ENCODE assay signal across 12 cellular contexts in the genomic region with DNA sequence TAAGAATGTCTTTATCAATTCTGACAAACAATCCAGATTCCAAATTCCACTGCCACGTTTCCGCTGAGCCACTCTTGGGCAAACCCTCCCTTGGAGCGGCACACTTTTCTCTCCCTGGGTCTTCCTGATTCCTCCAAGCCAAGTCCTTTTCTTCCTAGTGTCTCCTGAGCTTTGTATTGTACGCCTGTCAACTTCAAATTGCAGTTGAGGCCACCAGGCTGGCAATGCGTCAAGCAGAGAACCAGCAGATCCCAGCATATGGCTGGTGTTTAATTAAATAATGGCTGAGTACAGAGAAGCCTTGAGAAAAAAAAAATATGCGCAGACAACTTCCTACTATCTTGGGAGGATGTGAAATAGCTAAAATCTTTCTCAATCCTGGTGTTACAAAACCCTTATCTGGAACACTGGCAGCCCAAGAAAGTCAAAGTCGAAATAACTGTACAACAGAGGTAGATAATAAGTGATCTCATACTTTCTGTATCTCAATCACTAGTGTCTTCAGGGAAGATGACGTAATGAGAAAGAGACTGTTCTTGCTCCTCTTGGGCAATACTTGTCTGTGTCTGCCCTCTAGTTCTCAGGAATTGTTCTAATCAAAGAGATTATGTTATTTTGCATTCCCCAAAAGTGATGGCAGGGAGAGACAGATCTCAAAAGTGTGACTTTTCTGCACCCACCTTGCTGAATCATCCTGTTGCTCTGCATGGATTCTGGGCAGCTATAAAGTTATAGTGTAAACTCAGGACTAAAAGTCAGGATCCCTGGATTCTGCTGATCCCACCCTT. TPM values are rescaled to one million over a fixed set of nuclear protein-coding genes. Genes with fewer than 3 reads are reported as not detected.
A peak's percentile ranks its signal among the peaks of the same experiment; 100 is the strongest.
DNase-seq lines count a peak whose midpoint lies in the region; ATAC-seq and TF ChIP-seq lines count a peak whose summit lies in the region.
"Had no signal": no experiment of that assay in that cellular context is flagged by ENCODE, and none has a peak within 500 bp of the region (broad histone marks: within the 10 kb centered on the region; RNA-seq: fewer than 3 reads in every experiment).

No MANE protein-coding gene starts in this region.

- no TSS peak for BruUV-seq in IMR-90 (replicated peaks; lab: Mats Ljungman, UMichigan)

- H3K4me3 ChIP-seq in IMR-90 (ENCODE audit: insufficient read depth, low read depth, low read length) (no peak overlapping the region), mesendoderm (ENCODE audit: low read length) (no peak overlapping the region)
- H3K4me3 ChIP-seq: SJSA1, tibial nerve had no signal

- no peaks in the 10 kb centered on the region for H3K9me3 ChIP-seq in IMR-90 (ENCODE audit: control insufficient read depth, insufficient read depth, low read length)
- H3K9me3 ChIP-seq: SJSA1, tibial nerve had no signal

- H3K4me2 ChIP-seq in IMR-90 (ENCODE audit: low read depth, low read length) = peak overlapping the region; percentile 17
- no peak overlapping the region for H3K4me2 ChIP-seq in mesendoderm (ENCODE audit: low read length)

- H3K79me2 ChIP-seq in mesendoderm (ENCODE audit: control insufficient read depth, insufficient read depth, low read length) = no peaks in the 10 kb centered on the region

- peak overlapping the region; percentile 16 for H2AFZ ChIP-seq in IMR-90 (replicated peaks; ENCODE audit: low read length, poor library complexity)

- no peak overlapping the region for H2BK120ac ChIP-seq in IMR-90 (ENCODE audit: low read depth, low read length)
- no peak overlapping the region for H2BK120ac ChIP-seq in mesendoderm (ENCODE audit: low read depth, low read length)

- H3K14ac ChIP-seq in IMR-90 (replicated peaks; ENCODE audit: low read depth, low read length) = no peak overlapping the region

- H2AK5ac ChIP-seq in IMR-90 (ENCODE audit: low read depth, low read length) (no peak overlapping the region), mesendoderm (ENCODE audit: low read length) (no peak overlapping the region)

- H4K5ac ChIP-seq in IMR-90 (ENCODE audit: low read depth, low read length) (peak overlapping the region; percentile 24; the same call in 1 of the 2 replicates), mesendoderm (ENCODE audit: low read length) (no peak overlapping the region)

- no peaks in the 10 kb centered on the region for H4K20me1 ChIP-seq in IMR-90 (ENCODE audit: insufficient read depth, low read length)

- peak overlapping the region; percentile 1; the same call in 1 of the 2 replicates for H3K18ac ChIP-seq in IMR-90 (ENCODE audit: low read depth, low read length)
- no peak overlapping the region for H3K18ac ChIP-seq in mesendoderm (ENCODE audit: low read length)

- no peak overlapping the region for H2BK5ac ChIP-seq in IMR-90 (ENCODE audit: low read depth, low read length, poor library complexity, severe bottlenecking)
- no peak overlapping the region for H2BK5ac ChIP-seq in mesendoderm (ENCODE audit: low read length)

- intact Hi-C loops in IMR-90 (cut with micrococcal nuclease) = loop anchor here (1.0 to 5.0 kb wide), 3 partner anchors 8 to 75 kb away; partner anchors contain the start of gene MMD

- ATAC-seq in IMR-90 (ENCODE audit: low read depth) (peak; percentile 67), left lobe of liver (peak; percentile 45), GM21619 (IDR thresholded peaks at IDR 0.05; ENCODE audit: unreplicated experiment) (no peak)

- no peak overlapping the region for H2AK9ac ChIP-seq in IMR-90 (replicated peaks; ENCODE audit: low read depth, low read length, poor library complexity)

- H4K8ac ChIP-seq in IMR-90 (ENCODE audit: low read depth in 2 of 2, low read length in 2 of 2) (no peak overlapping the region), mesendoderm (ENCODE audit: low read depth, low read length) (no peak overlapping the region)

- no peak for TF ChIP-seq RAD21 in IMR-90 (IDR thresholded peaks at IDR 0.05; ENCODE audit: low read length)

- H3K4me1 ChIP-seq in IMR-90 (ENCODE audit: control insufficient read depth, insufficient read depth, low read length) = peaks cover 2% of the 10 kb centered on the region; the same call in 1 of the 2 replicates
- no peaks in the 10 kb centered on the region for H3K4me1 ChIP-seq in mesendoderm (ENCODE audit: control insufficient read depth, low read depth, low read length)

- CTCF ChIA-PET in IMR-90 (lab: Yijun Ruan, JAX) = no interaction called here

- peak; percentile 67 for DNase-seq in IMR-90
- DNase-seq in amniotic epithelial cell (ENCODE audit: low read depth) = peak; percentile 100
- no peak for DNase-seq in left lobe of liver (ENCODE audit: low spot score)
- no peak for DNase-seq in activated CD4-positive, alpha-beta T cell treated with anti-CD3 and anti-CD28 coated beads, Interleukin-2, amount 50 U/mL, for 1 hour
- DNase-seq in mesendoderm = no peak
- DNase-seq in retina = no peak
- DNase-seq: activated gamma-delta T cell had no signal

- no peak overlapping the region for H2BK15ac ChIP-seq in IMR-90 (ENCODE audit: low read depth, low read length)
- H2BK15ac ChIP-seq in mesendoderm (replicated peaks; ENCODE audit: low read depth) = no peak overlapping the region

- H3K9ac ChIP-seq in IMR-90 (ENCODE audit: low read depth, low read length) (no peak overlapping the region), mesendoderm (ENCODE audit: low read length) (no peak overlapping the region)

- 44% methylated on average over 2 of the region's 8 CpGs; no CpG with 5 or more reads in 1 of the 2 experiments for WGBS in IMR-90 (ENCODE audit: extremely low coverage in 2 of 2, insufficient read length in 1 of 2), 2 experiments
- WGBS in mesendoderm (ENCODE audit: extremely low coverage, insufficient coverage, low lambda C conversion rate) = no CpG with 5 or more reads among the region's 8 CpGs

- H3K79me1 ChIP-seq in IMR-90 (ENCODE audit: low read depth in 1 of 2, low read length in 2 of 2) (no peaks in the 10 kb centered on the region), mesendoderm (ENCODE audit: low read length) (no peaks in the 10 kb centered on the region)

- no peak overlapping the region for H2BK20ac ChIP-seq in IMR-90 (ENCODE audit: low read depth, low read length)

- in situ Hi-C loops in IMR-90 (cut with MboI; ENCODE audit: low sequenced_read_pairs) = no loop called here

- POLR2A ChIA-PET in IMR-90 (lab: Charles Lee; ENCODE audit: unreplicated experiment) = no interaction called here

- H3K27ac ChIP-seq in 22Rv1 = peak overlapping the region; percentile 60
- peak overlapping the region; percentile 57; the same call in 1 of the 2 replicates for H3K27ac ChIP-seq in IMR-90 (ENCODE audit: insufficient read depth, low read length)
- H3K27ac ChIP-seq in mesendoderm (ENCODE audit: low read depth, low read length) = no peak overlapping the region
- H3K27ac ChIP-seq: SJSA1 had no signal

- H3K23ac ChIP-seq in IMR-90 (ENCODE audit: low read depth, low read length) (no peak overlapping the region), mesendoderm (ENCODE audit: low read length) (no peak overlapping the region)

- no peaks in the 10 kb centered on the region for H3K36me3 ChIP-seq in IMR-90 (ENCODE audit: control insufficient read depth, insufficient read depth, low read length)
- H3K36me3 ChIP-seq in mesendoderm (ENCODE audit: control insufficient read depth, insufficient read depth, low read length) = no peaks in the 10 kb centered on the region
- H3K36me3 ChIP-seq: SJSA1, tibial nerve had no signal

- peaks cover 2% of the 10 kb centered on the region; the same call in 1 of the 2 replicates for H3K27me3 ChIP-seq in IMR-90 (ENCODE audit: control insufficient read depth, insufficient read depth, low read length)
- H3K27me3 ChIP-seq in mesendoderm (ENCODE audit: insufficient read depth, low read length, poor library complexity) = no peaks in the 10 kb centered on the region
- H3K27me3 ChIP-seq: tibial nerve had no signal

- TF ChIP-seq POLR2A in IMR-90 (IDR thresholded peaks at IDR 0.05; ENCODE audit: low read depth, low read length) = no peak

- H3K4ac ChIP-seq in IMR-90 (ENCODE audit: low read depth, low read length) (no peak overlapping the region), mesendoderm (ENCODE audit: low read depth, low read length) (no peak overlapping the region)

- H3K56ac ChIP-seq in IMR-90 (ENCODE audit: extremely low read depth, insufficient read depth, low read length) (no peak overlapping the region), mesendoderm (ENCODE audit: low read length) (no peak overlapping the region)

- no peaks in the 10 kb centered on the region for H3K9me1 ChIP-seq in IMR-90 (ENCODE audit: insufficient read depth, low read length)

- TF ChIP-seq CTCF in 22Rv1 (IDR thresholded peaks at IDR 0.05) (no peak), IMR-90 (conservative IDR thresholded peaks at IDR 0.05; ENCODE audit: low read depth, low read length) (no peak)

- dilution Hi-C loops in IMR-90 (cut with HindIII; ENCODE audit: low sequenced_read_pairs, unreplicated experiment) = no loop called here

- no peak overlapping the region for H4K91ac ChIP-seq in IMR-90 (ENCODE audit: insufficient read depth, low read depth, low read length)

TF ChIP-seq in IMR-90, 13 proteins besides CTCF, POLR2A, EP300 and RAD21:
- peak; percentile 91 for TF ChIP-seq CEBPB (IDR thresholded peaks at IDR 0.05; ENCODE audit: low read depth, low read length)
- TF ChIP-seq SMC3 (IDR thresholded peaks at IDR 0.05; ENCODE audit: low read depth, low read length) = no peak

RNA-seq across cellular contexts. Expression of gene SMIM36, which starts 15.0 kb away (rescaled TPM):
- total RNA-seq in IMR-90 (2012; rRNA removed) (not detected in 2 replicates), left lobe of liver (not detected)
- not detected in 2 replicates for polyA plus RNA-seq in IMR-90 (2012; rRNA removed)
- polyA plus RNA-seq in IMR-90 (2012; cell fraction: cytosol; rRNA removed) = not detected in 2 replicates
- polyA plus RNA-seq in IMR-90 (2012; cell fraction: nucleus; rRNA removed; ENCODE audit: low replicate concordance) = not detected in 2 replicates
- polyA plus RNA-seq in mesendoderm (2013, experiment 1 of 2) = not detected
- not detected for polyA plus RNA-seq in mesendoderm (2013, experiment 2 of 2)
- total RNA-seq: SJSA1, tibial nerve had no signal
- polyA plus RNA-seq: BJ had no signal

Comparison
In these comparisons a context has a peak if more than half of its experiments do, and no peak if none do; other contexts are left out.
1. DNase-seq: peak in IMR-90 (single experiment) and amniotic epithelial cell (single experiment); none in left lobe of liver (single experiment), activated CD4-positive, alpha-beta T cell treated with anti-CD3 and anti-CD28 coated beads, Interleukin-2, amount 50 U/mL, for 1 hour (single experiment), mesendoderm (single experiment) and retina (single experiment).